In the genomic region with DNA sequence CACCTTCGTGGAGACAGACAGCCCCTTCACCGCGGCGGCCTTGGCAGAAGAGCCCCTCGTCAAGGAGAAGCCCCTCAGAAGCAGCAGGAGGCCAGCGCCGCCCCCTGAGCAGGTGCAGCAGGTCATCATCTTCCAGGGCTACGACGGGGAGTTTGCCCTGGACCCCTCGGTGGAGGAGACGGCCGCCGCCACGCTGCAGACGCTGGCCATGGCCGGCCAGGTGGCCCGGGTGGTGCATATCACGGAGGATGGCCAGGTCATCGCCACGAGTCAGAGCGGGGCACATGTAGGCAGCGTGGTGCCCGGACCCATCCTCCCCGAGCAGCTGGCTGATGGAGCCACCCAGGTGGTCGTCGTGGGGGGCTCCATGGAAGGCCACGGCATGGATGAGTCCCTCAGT, we compare ENCODE assay signal across 15 cellular contexts.
DNase-seq lines count a peak whose midpoint lies in the region; ATAC-seq lines count a peak whose summit lies in the region.
"Had no signal": no experiment of that assay in that cellular context is flagged by ENCODE, and none has a peak within 500 bp of the region (broad histone marks: within the 10 kb centered on the region; RNA-seq: fewer than 3 reads in every experiment).

No MANE protein-coding gene starts in this region.

- ATAC-seq in Right ventricle myocardium superior (ENCODE audit: poor library complexity) (no peak), GM21717 (IDR thresholded peaks at IDR 0.05; ENCODE audit: unreplicated experiment) (no peak)
- ATAC-seq: A549 had no signal

- H3K23ac ChIP-seq in neuronal stem cell (ENCODE audit: low read depth, low read length, poor library complexity): peak overlapping the region; percentile 19

- no peaks in the 10 kb centered on the region for H3K27me3 ChIP-seq in neuronal stem cell (ENCODE audit: control insufficient read depth in 3 of 3, insufficient read depth in 3 of 3, low read depth in 1 of 3, low read length in 3 of 3)

- H2BK5ac ChIP-seq in neuronal stem cell (ENCODE audit: low read length): peak overlapping the region; percentile 71

- no peak overlapping the region for H2BK12ac ChIP-seq in neuronal stem cell (ENCODE audit: low read length)

- no peak overlapping the region for H4K8ac ChIP-seq in neuronal stem cell (ENCODE audit: low read depth, low read length)

- intact Hi-C loops in cardiac septum (cut with DNase I) (no loop called here), Right ventricle myocardium superior (cut with DNase I) (no loop called here)

- H3K4me2 ChIP-seq in neuronal stem cell (ENCODE audit: insufficient read depth, low read length, poor library complexity, severe bottlenecking): no peak overlapping the region
- H3K4me2 ChIP-seq: A549 had no signal

- no peaks in the 10 kb centered on the region for H3K79me1 ChIP-seq in neuronal stem cell (ENCODE audit: low read depth, low read length)

- no peak overlapping the region for H3K4me3 ChIP-seq in neuronal stem cell (ENCODE audit: low read length in 2 of 2)
- H3K4me3 ChIP-seq: A549, HAP-1 had no signal

- H3K18ac ChIP-seq in neuronal stem cell (ENCODE audit: low read length): peak overlapping the region; percentile 40

- no peak overlapping the region for H3K4ac ChIP-seq in neuronal stem cell (ENCODE audit: low read length)

- H3K9me3 ChIP-seq in neuronal stem cell (replicated peaks in 1 of 2; ENCODE audit: control insufficient read depth in 2 of 2, insufficient read depth in 1 of 2, low read depth in 1 of 2, low read length in 2 of 2): no peaks in the 10 kb centered on the region
- H3K9me3 ChIP-seq: A549, HAP-1 had no signal

- no peak overlapping the region for H2AK5ac ChIP-seq in neuronal stem cell (ENCODE audit: low read depth, low read length)

- no peak overlapping the region for H3K14ac ChIP-seq in neuronal stem cell (ENCODE audit: low read length)

- no CpG with 5 or more reads among the region's 27 CpGs for WGBS in neuronal stem cell (ENCODE audit: extremely low coverage in 2 of 2, insufficient read length in 2 of 2, insufficient replicate concordance in 1 of 2), 2 donors

- H2AFZ ChIP-seq in neuronal stem cell (ENCODE audit: low read length): no peak overlapping the region

- no peaks in the 10 kb centered on the region for H3K4me1 ChIP-seq in neuronal stem cell (ENCODE audit: control insufficient read depth in 2 of 2, insufficient read depth in 1 of 2, low read depth in 1 of 2, low read length in 2 of 2)
- H3K4me1 ChIP-seq: A549 had no signal

- H2BK120ac ChIP-seq in neuronal stem cell (ENCODE audit: low read depth, low read length): no peak overlapping the region

- no peak overlapping the region for H2BK15ac ChIP-seq in neuronal stem cell (ENCODE audit: low read length)

- no peak overlapping the region for H3K27ac ChIP-seq in neuronal stem cell (replicated peaks; ENCODE audit: low read length)
- H3K27ac ChIP-seq: 22Rv1, A549, C4-2B had no signal

- peak; percentile 66 for DNase-seq in cardiac septum (ENCODE audit: low spot score)
- DNase-seq in Right ventricle myocardium superior: no peak
- peak; percentile 45 for DNase-seq in islet precursor cell
- DNase-seq in neuronal stem cell (ENCODE audit: low spot score): no peak
- DNase-seq in medulla oblongata (ENCODE audit: extremely low spot score): no peak
- no peak for DNase-seq in COLO668 (lab: John Stamatoyannopoulos, UW; ENCODE audit: unreplicated experiment)
- DNase-seq: AML-193; CD4-positive, alpha-beta T cell; DMS79 treated with DMSO at 0.1 percent for 48 hours; GF-D8 had no signal

- no peak overlapping the region for H4K91ac ChIP-seq in neuronal stem cell (ENCODE audit: low read depth, low read length, poor library complexity)

- no peaks in the 10 kb centered on the region for H3K36me3 ChIP-seq in neuronal stem cell (replicated peaks in 1 of 2; ENCODE audit: control insufficient read depth in 2 of 2, insufficient read depth in 2 of 2, low read length in 2 of 2)
- H3K36me3 ChIP-seq: HAP-1 had no signal

- no peak overlapping the region for H3K9ac ChIP-seq in neuronal stem cell (ENCODE audit: low read depth, low read length, poor library complexity)

Comparison
In these comparisons a context has a peak if more than half of its experiments do, and no peak if none do; other contexts are left out.
1. DNase-seq: peak in cardiac septum (single experiment) and islet precursor cell (single experiment); none in Right ventricle myocardium superior (single experiment), neuronal stem cell (single experiment), medulla oblongata (single experiment) and COLO668 (single experiment).